In the genomic region with DNA sequence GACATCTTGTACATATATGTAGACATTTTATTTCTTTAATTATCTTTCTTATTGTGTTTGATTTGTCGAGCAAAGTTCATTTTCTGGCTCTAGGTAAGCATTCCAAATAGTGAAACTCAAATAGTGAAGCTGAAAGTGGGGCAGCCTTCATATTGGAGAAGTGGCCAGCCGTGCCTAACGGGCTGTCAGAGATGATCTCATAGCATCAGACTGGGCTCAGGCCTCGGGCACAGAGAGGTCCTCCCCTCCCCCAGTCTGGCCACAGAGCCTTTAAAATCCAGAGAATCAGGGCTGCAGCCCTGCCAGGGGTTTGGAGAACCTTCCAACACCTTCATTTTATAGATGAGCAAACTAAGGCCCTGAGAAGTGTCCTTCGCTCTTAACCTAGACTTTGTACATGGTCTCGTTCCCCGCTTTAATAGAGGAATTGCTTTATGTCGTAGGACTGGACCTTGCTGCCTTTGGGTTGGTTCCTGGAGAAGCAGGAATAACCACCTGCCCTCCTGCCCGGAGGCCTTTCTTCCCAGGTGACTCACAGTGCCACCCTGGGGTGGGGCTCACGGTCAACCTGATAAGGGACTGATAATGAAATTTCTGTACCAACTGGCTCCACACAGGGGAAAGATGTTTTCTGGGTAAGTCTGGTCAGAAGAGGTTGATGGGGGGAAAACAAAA, we compare ENCODE assay signal across 11 cellular contexts. TPM values are rescaled to one million over a fixed set of nuclear protein-coding genes. Genes with fewer than 3 reads are reported as not detected.
A peak's percentile ranks its signal among the peaks of the same experiment; 100 is the strongest.
DNase-seq lines count a peak whose midpoint lies in the region; ATAC-seq, FAIRE-seq and TF ChIP-seq lines count a peak whose summit lies in the region.
"Had no signal": no experiment of that assay in that cellular context is flagged by ENCODE, and none has a peak within 500 bp of the region (broad histone marks: within the 10 kb centered on the region; RNA-seq: fewer than 3 reads in every experiment).

No MANE protein-coding gene starts in this region.

- POLR2A ChIA-PET in HepG2 (lab: Yijun Ruan, JAX) (interaction anchor here (1.2 kb wide), 1 partner anchor 9 kb away, joined by 3 read pairs; no protein-coding TSS in a partner anchor), H1 (lab: Charles Lee; ENCODE audit: partially characterized antibody) (no interaction called here)

- H3K14ac ChIP-seq in H1 (ENCODE audit: insufficient read length): no peak overlapping the region

- no TSS peak for BruUV-seq in HepG2 (replicated peaks; lab: Mats Ljungman, UMichigan)

- no peak overlapping the region for H2AK5ac ChIP-seq in H1 (ENCODE audit: low read depth, low read length)

- peak overlapping the region; percentile 36; the same call in 1 of the 2 replicates for H4K8ac ChIP-seq in H1 (ENCODE audit: extremely low read depth, insufficient read depth, low read length)

- H3K23ac ChIP-seq in H1 (ENCODE audit: insufficient read length): no peak overlapping the region

- TF ChIP-seq POLR2A in right lobe of liver (IDR thresholded peaks at IDR 0.05) (no peak), HepG2 (IDR thresholded peaks at IDR 0.05; ENCODE audit: insufficient read depth in 1 of 2, low read depth in 2 of 2, low read length in 2 of 2) (no peak), H1 (IDR thresholded peaks at IDR 0.05; ENCODE audit: control extremely low read depth in 1 of 2, low read depth in 2 of 2, low read length in 2 of 2) (no peak)

- CTCF ChIA-PET in HepG2 (lab: Yijun Ruan, JAX; ENCODE audit: low intra/inter-chr PET ratio, low total read pairs): no interaction called here
- CTCF ChIA-PET in H1 (lab: Charles Lee; ENCODE audit: partially characterized antibody): interaction anchor here (1.4 to 1.5 kb wide), 2 partner anchors 11 kb away, joined by 4 to 5 read pairs; no protein-coding TSS in a partner anchor

- intact Hi-C loops in right lobe of liver (cut with DNase I): no loop called here
- intact Hi-C loops in HepG2 (cut with micrococcal nuclease; ENCODE audit: unreplicated experiment): no loop called here

- WGBS in right lobe of liver (ENCODE audit: insufficient coverage, low coverage, low lambda C conversion rate, missing lambda C conversion rate): 62% methylated on average over 10 of the region's 10 CpGs
- 49% methylated on average over 9 of the region's 10 CpGs for WGBS in HepG2 (ENCODE audit: low lambda C conversion rate)
- 92% methylated on average over 10 of the region's 10 CpGs; no CpG with 5 or more reads in 1 of the 2 experiments for WGBS in H1 (ENCODE audit: extremely low coverage in 1 of 2, insufficient coverage in 1 of 2, insufficient read length in 1 of 2, insufficient replicate concordance in 2 of 2, low coverage in 1 of 2, low lambda C conversion rate in 2 of 2, missing lambda C conversion rate in 1 of 2), 2 experiments

- H3K9me3 ChIP-seq in right lobe of liver: no peaks in the 10 kb centered on the region
- no peaks in the 10 kb centered on the region for H3K9me3 ChIP-seq in HepG2 (ENCODE audit: low read length)
- no peaks in the 10 kb centered on the region for H3K9me3 ChIP-seq in H1 (ENCODE audit: insufficient read depth in 2 of 2, low read depth in 1 of 2, low read length in 1 of 2)

- no peak overlapping the region for H4K91ac ChIP-seq in H1 (replicated peaks; ENCODE audit: insufficient read length, low read length)

- no peak overlapping the region for H2BK20ac ChIP-seq in H1 (ENCODE audit: low read length)

- no peak for DNase-seq in right lobe of liver
- no peak for DNase-seq in HepG2 (ENCODE audit: low spot score)
- DNase-seq in H1 (ENCODE audit: low read depth in 1 of 2, low spot score in 2 of 2): no peak
- peak in 37 of 56 donors; percentile 22 to 73 (median 51) for DNase-seq in nucleus accumbens (lab: John Stamatoyannopoulos, UW)
- DNase-seq: GOT3, NCI-H446 had no signal

- H3K4ac ChIP-seq in H1 (replicated peaks; ENCODE audit: insufficient read length, low read depth, low read length): no peak overlapping the region

- no peaks in the 10 kb centered on the region for H3K79me1 ChIP-seq in H1 (ENCODE audit: low read depth, low read length)

- H3K36me3 ChIP-seq in right lobe of liver (no peaks in the 10 kb centered on the region), HepG2 (replicated peaks in 1 of 2; ENCODE audit: control insufficient read depth in 1 of 2, insufficient read depth in 2 of 2, low read length in 2 of 2) (no peaks in the 10 kb centered on the region; a peak in 1 of 5 replicates), H1 (ENCODE audit: control insufficient read depth in 2 of 4, insufficient read depth in 4 of 4, low read length in 3 of 4) (no peaks in the 10 kb centered on the region)

- H2BK15ac ChIP-seq in H1 (ENCODE audit: low read length): no peak overlapping the region

- FAIRE-seq in HepG2 (lab: Jason Lieb, UNC) (no peak), H1 (lab: Jason Lieb, UNC) (no peak)

- H3K27me3 ChIP-seq in right lobe of liver: no peaks in the 10 kb centered on the region
- H3K27me3 ChIP-seq in HepG2 (ENCODE audit: control insufficient read depth in 1 of 2, insufficient read depth in 2 of 2, low read length in 2 of 2): peaks cover 0 to 1% of the 10 kb centered on the region in 2 experiments; a peak in 1 of 5 replicates
- H3K27me3 ChIP-seq in H1 (replicated peaks in 1 of 4; ENCODE audit: control insufficient read depth in 3 of 4, extremely low read depth in 1 of 4, insufficient read depth in 3 of 4, low read length in 3 of 4): no peaks in the 10 kb centered on the region; a peak in 1 of 7 replicates

- no peak overlapping the region for H3K56ac ChIP-seq in H1 (replicated peaks; ENCODE audit: insufficient read length, low read depth, low read length)

- in situ Hi-C loops in HepG2 (cut with HindIII; ENCODE audit: extremely low pct_ligation_motif_present, low pct_unique_long_range_greater_than_20kb): no loop called here

- H2BK5ac ChIP-seq in H1 (ENCODE audit: low read depth, low read length): no peak overlapping the region

- TF ChIP-seq RAD21 in HepG2 (CRISPR knock-in tag; IDR thresholded peaks at IDR 0.05): no peak
- TF ChIP-seq RAD21 in H1 (IDR thresholded peaks at IDR 0.05 in 1 of 2, conservative IDR thresholded peaks at IDR 0.05 in 1 of 2; ENCODE audit: low read depth in 2 of 2, low read length in 2 of 2): no peak

- H4K20me1 ChIP-seq in HepG2 (ENCODE audit: insufficient read depth, low read length): no peaks in the 10 kb centered on the region
- peaks cover 0 to 2% of the 10 kb centered on the region in 2 experiments for H4K20me1 ChIP-seq in H1 (replicated peaks in 1 of 2; ENCODE audit: control insufficient read depth in 1 of 2, insufficient read depth in 2 of 2, low read length in 2 of 2)

- H3K79me2 ChIP-seq in HepG2 (ENCODE audit: insufficient read depth, low read length) (no peaks in the 10 kb centered on the region), H1 (ENCODE audit: control insufficient read depth in 1 of 2, insufficient read depth in 2 of 2, low read length in 2 of 2) (no peaks in the 10 kb centered on the region)

- TF ChIP-seq EP300 in HepG2 (IDR thresholded peaks at IDR 0.05; ENCODE audit: low read depth in 2 of 2, low read length in 2 of 2) (no peak), HepG2 (CRISPR knock-in tag; IDR thresholded peaks at IDR 0.05; ENCODE audit: borderline replicate concordance) (no peak), H1 (IDR thresholded peaks at IDR 0.05; ENCODE audit: borderline replicate concordance in 1 of 2, low read depth in 2 of 2, low read length in 2 of 2) (no peak)

- H4K5ac ChIP-seq in H1 (ENCODE audit: insufficient read length, low read depth, low read length): no peak overlapping the region

- no peaks in the 10 kb centered on the region for H3K4me1 ChIP-seq in right lobe of liver
- peaks cover 16% of the 10 kb centered on the region; the same call in 1 of the 2 replicates for H3K4me1 ChIP-seq in HepG2 (ENCODE audit: insufficient read depth, low read length)
- no peaks in the 10 kb centered on the region for H3K4me1 ChIP-seq in H1 (replicated peaks in 1 of 4; ENCODE audit: control insufficient read depth in 3 of 4, insufficient read depth in 4 of 4, low read length in 3 of 4)

- H3K27ac ChIP-seq in right lobe of liver: peak overlapping the region in 1 of 3 donors; percentile 33
- H3K27ac ChIP-seq in HepG2 (ENCODE audit: extremely low read length, insufficient read depth, low read length): no peak overlapping the region
- no peak overlapping the region for H3K27ac ChIP-seq in H1 (ENCODE audit: low read depth, low read length)

- H3K4me2 ChIP-seq in HepG2 (ENCODE audit: low read depth, low read length) (no peak overlapping the region), H1 (ENCODE audit: insufficient read depth in 1 of 2, low read depth in 2 of 2, low read length in 2 of 2) (no peak overlapping the region)

- ATAC-seq in right lobe of liver (peak; percentile 34 to 71 (median 50)), HepG2 (no peak), HG03196 (IDR thresholded peaks at IDR 0.05; ENCODE audit: unreplicated experiment) (no peak), GM21447 (IDR thresholded peaks at IDR 0.05; ENCODE audit: unreplicated experiment) (no peak), HG02610 (IDR thresholded peaks at IDR 0.05; ENCODE audit: unreplicated experiment) (no peak), HG03432 (IDR thresholded peaks at IDR 0.05; ENCODE audit: unreplicated experiment) (no peak)

- TF ChIP-seq CTCF in right lobe of liver (IDR thresholded peaks at IDR 0.05) (no peak), HepG2 (CRISPR knock-in tag; IDR thresholded peaks at IDR 0.05) (no peak), H1 (IDR thresholded peaks at IDR 0.05; ENCODE audit: control extremely low read depth in 1 of 3, insufficient read depth in 1 of 3, low read depth in 1 of 3, low read length in 3 of 3) (no peak)

- no peak overlapping the region for H3K18ac ChIP-seq in H1 (ENCODE audit: extremely low read depth, low read length)

- no peak overlapping the region for H3K9ac ChIP-seq in HepG2 (ENCODE audit: insufficient read depth, low read depth, low read length)
- H3K9ac ChIP-seq in H1 (replicated peaks in 1 of 4; ENCODE audit: extremely low read depth in 1 of 4, low read depth in 3 of 4, low read length in 3 of 4): no peak overlapping the region

- no peak overlapping the region for H2BK120ac ChIP-seq in H1 (replicated peaks; ENCODE audit: low read depth, low read length)

- H2AFZ ChIP-seq in HepG2 (ENCODE audit: low read length) (no peak overlapping the region), H1 (ENCODE audit: low read length) (no peak overlapping the region)

- no peaks in the 10 kb centered on the region for H3K23me2 ChIP-seq in H1 (ENCODE audit: low read depth, low read length)

- H3K4me3 ChIP-seq in right lobe of liver (no peak overlapping the region), HepG2 (replicated peaks in 1 of 3; ENCODE audit: insufficient read depth in 1 of 3, low read depth in 2 of 3, low read length in 3 of 3) (no peak overlapping the region), H1 (ENCODE audit: extremely low read depth in 1 of 4, insufficient read depth in 2 of 4, low read depth in 3 of 4, low read length in 4 of 4) (no peak overlapping the region)

- H2BK12ac ChIP-seq in H1 (ENCODE audit: low read depth, low read length): no peak overlapping the region

RNA-seq across cellular contexts. Expression of a gene that starts 7.3 kb away (rescaled TPM):
- total RNA-seq in right lobe of liver (1 to 10 TPM; 2.3 to 8.3 (median 3.3) TPM), HepG2 (2016; rRNA removed; fragmentation: Illumina TruSeq; extraction: Trizol) (0.27 and 0.34 TPM in 2 replicates)
- 0.61 and 0.88 TPM in 2 replicates for total RNA-seq in HepG2 (2016; cell fraction: cytosol; rRNA removed; fragmentation: Illumina TruSeq; extraction: Trizol; ENCODE audit: low read depth)
- 0.28 TPM in 2 replicates for total RNA-seq in HepG2 (2016; cell fraction: insoluble cytoplasmic fraction; rRNA removed; fragmentation: Illumina TruSeq; extraction: Trizol)
- total RNA-seq in HepG2 (2016; cell fraction: membrane; rRNA removed; fragmentation: Illumina TruSeq; extraction: Trizol): 0.62 and 0.80 TPM in 2 replicates
- 0.28 and 1.2 TPM in 2 replicates for total RNA-seq in HepG2 (2016; cell fraction: nucleus; rRNA removed; fragmentation: Illumina TruSeq; extraction: Trizol)
- polyA plus RNA-seq in HepG2 (2011; rRNA removed) (3.2 and 5.1 TPM in 2 replicates), H1 (2011; rRNA removed) (20.0 and 20.9 TPM in 2 replicates)
- polyA plus RNA-seq in HepG2 (2011; cell fraction: cytosol; rRNA removed): 5.3 and 5.4 TPM in 2 replicates
- polyA plus RNA-seq in HepG2 (2011; cell fraction: nucleus; rRNA removed): 2.8 and 3.1 TPM in 2 replicates
- polyA plus RNA-seq in HepG2 (2012): 3.9 and 5.4 TPM in 2 replicates
- 0.62 and 0.84 TPM in 2 replicates for polyA plus RNA-seq in HepG2 (2016; cell fraction: cytosol; fragmentation: Illumina TruSeq; extraction: Trizol; ENCODE audit: low read depth)
- polyA plus RNA-seq in HepG2 (2016; cell fraction: insoluble cytoplasmic fraction; fragmentation: Illumina TruSeq; extraction: Trizol; ENCODE audit: low read depth): 0.35 and 0.72 TPM in 2 replicates
- polyA plus RNA-seq in HepG2 (2016; cell fraction: membrane; fragmentation: Illumina TruSeq; extraction: Trizol; ENCODE audit: low read depth): 0.59 and 0.94 TPM in 2 replicates
- polyA plus RNA-seq in HepG2 (2016; cell fraction: nucleus; fragmentation: Illumina TruSeq; extraction: Trizol; ENCODE audit: insufficient read depth, low read depth): 1.5 and 2.6 TPM in 2 replicates
- polyA minus RNA-seq in HepG2 (2011; rRNA and poly(A)+ RNA removed; ENCODE audit: low replicate concordance): 7.5 and 42.0 TPM in 2 replicates
- 1.6 and 1.8 TPM in 2 replicates for polyA minus RNA-seq in HepG2 (2011; cell fraction: cytosol; rRNA and poly(A)+ RNA removed)
- polyA minus RNA-seq in HepG2 (2011; cell fraction: nucleus; rRNA and poly(A)+ RNA removed): 2.8 and 3.5 TPM in 2 replicates
- total RNA-seq in H1 (2021; fragmentation: NEBNext Ultra II Directional; extraction: Animal tissue kit (Norgen Biotek cat#: 25700)): 9.7 and 11.6 TPM in 2 replicates
- polyA plus RNA-seq in H1 (2011; cell fraction: cytosol; rRNA removed): 23.6 TPM
- 19.6 TPM for polyA plus RNA-seq in H1 (2011; cell fraction: nucleus; rRNA removed)
- polyA plus RNA-seq in H1 (2012, experiment 1 of 2): 11.9 to 16.4 TPM (median 13.9 TPM) in 4 replicates
- 13.3 TPM for polyA plus RNA-seq in H1 (2012, experiment 2 of 2)
- polyA plus RNA-seq in H1 (2013, experiment 1 of 2): 6.6 TPM
- 8.5 TPM for polyA plus RNA-seq in H1 (2013, experiment 2 of 2)
- 13.7 and 25.4 TPM in 2 replicates for polyA minus RNA-seq in H1 (2011; rRNA and poly(A)+ RNA removed)
- polyA minus RNA-seq in H1 (2011; cell fraction: cytosol; rRNA and poly(A)+ RNA removed): 9.3 TPM
- polyA minus RNA-seq in H1 (2011; cell fraction: nucleus; rRNA and poly(A)+ RNA removed): 8.1 TPM

RNA-seq across cellular contexts. Expression of a gene that starts 41.8 kb away (rescaled TPM):
- total RNA-seq in right lobe of liver: under 1 TPM in 3 of 6 experiments, not detected in 3; 0.16 to 0.22 (median 0.16) TPM
- total RNA-seq in HepG2 (2016; rRNA removed; fragmentation: Illumina TruSeq; extraction: Trizol): not detected in 2 replicates
- not detected in 2 replicates for total RNA-seq in HepG2 (2016; cell fraction: cytosol; rRNA removed; fragmentation: Illumina TruSeq; extraction: Trizol; ENCODE audit: low read depth)
- total RNA-seq in HepG2 (2016; cell fraction: insoluble cytoplasmic fraction; rRNA removed; fragmentation: Illumina TruSeq; extraction: Trizol): not detected in 2 replicates
- not detected in 2 replicates for total RNA-seq in HepG2 (2016; cell fraction: membrane; rRNA removed; fragmentation: Illumina TruSeq; extraction: Trizol)
- not detected in 2 replicates for total RNA-seq in HepG2 (2016; cell fraction: nucleus; rRNA removed; fragmentation: Illumina TruSeq; extraction: Trizol)
- polyA plus RNA-seq in HepG2 (2011; rRNA removed): 0.04 TPM in 1 of 2 replicates, not detected in the other
- polyA plus RNA-seq in HepG2 (2011; cell fraction: cytosol; rRNA removed): 0.03 TPM in 2 replicates
- not detected in 2 replicates for polyA plus RNA-seq in HepG2 (2011; cell fraction: nucleus; rRNA removed)
- polyA plus RNA-seq in HepG2 (2012): not detected in 2 replicates
- polyA plus RNA-seq in HepG2 (2016; cell fraction: cytosol; fragmentation: Illumina TruSeq; extraction: Trizol; ENCODE audit: low read depth): not detected in 2 replicates
- polyA plus RNA-seq in HepG2 (2016; cell fraction: insoluble cytoplasmic fraction; fragmentation: Illumina TruSeq; extraction: Trizol; ENCODE audit: low read depth): not detected in 2 replicates
- polyA plus RNA-seq in HepG2 (2016; cell fraction: membrane; fragmentation: Illumina TruSeq; extraction: Trizol; ENCODE audit: low read depth): not detected in 2 replicates
- polyA plus RNA-seq in HepG2 (2016; cell fraction: nucleus; fragmentation: Illumina TruSeq; extraction: Trizol; ENCODE audit: insufficient read depth, low read depth): not detected in 2 replicates
- 0.48 TPM in 1 of 2 replicates, not detected in the other for polyA minus RNA-seq in HepG2 (2011; rRNA and poly(A)+ RNA removed; ENCODE audit: low replicate concordance)
- not detected in 2 replicates for polyA minus RNA-seq in HepG2 (2011; cell fraction: cytosol; rRNA and poly(A)+ RNA removed)
- not detected in 2 replicates for polyA minus RNA-seq in HepG2 (2011; cell fraction: nucleus; rRNA and poly(A)+ RNA removed)
- total RNA-seq in H1 (2021; fragmentation: NEBNext Ultra II Directional; extraction: Animal tissue kit (Norgen Biotek cat#: 25700)): not detected in 2 replicates
- 0.06 TPM in 1 of 2 replicates, not detected in the other for polyA plus RNA-seq in H1 (2011; rRNA removed)
- 0.06 TPM for polyA plus RNA-seq in H1 (2011; cell fraction: cytosol; rRNA removed)
- 0.06 TPM for polyA plus RNA-seq in H1 (2011; cell fraction: nucleus; rRNA removed)
- 0.13 to 0.33 TPM (median 0.20 TPM) in 4 replicates for polyA plus RNA-seq in H1 (2012, experiment 1 of 2)
- polyA plus RNA-seq in H1 (2012, experiment 2 of 2): not detected
- 0.04 TPM for polyA plus RNA-seq in H1 (2013, experiment 1 of 2)
- polyA plus RNA-seq in H1 (2013, experiment 2 of 2): 0.04 TPM
- not detected in 2 replicates for polyA minus RNA-seq in H1 (2011; rRNA and poly(A)+ RNA removed)
- polyA minus RNA-seq in H1 (2011; cell fraction: cytosol; rRNA and poly(A)+ RNA removed): not detected
- not detected for polyA minus RNA-seq in H1 (2011; cell fraction: nucleus; rRNA and poly(A)+ RNA removed)
- total RNA-seq: B cell had no signal

Comparison
In these comparisons a context has a peak if more than half of its experiments do, and no peak if none do; other contexts are left out.
1. ATAC-seq: peak in right lobe of liver (4 of 4); none in HepG2 (single experiment), HG03196 (single experiment), GM21447 (single experiment), HG02610 (single experiment) and HG03432 (single experiment).
2. DNase-seq: peak in nucleus accumbens (37 of 56); none in right lobe of liver (0 of 3), HepG2 (single experiment) and H1 (0 of 2).